Comparison of ENCODE assay signal across 2 cellular contexts in genomic region chr12:91173139-91173538, GRCh38.
TF ChIP-seq lines count a peak whose summit lies in the region.

No MANE protein-coding gene starts in this region.

TF ChIP-seq in A549, 52 proteins besides CTCF, POLR2A, EP300 and RAD21:
- TF ChIP-seq ATOH8 (CRISPR knock-in tag; IDR thresholded peaks at IDR 0.05; ENCODE audit: low read depth), result no peak
- no peak for TF ChIP-seq ZFP36 (IDR thresholded peaks at IDR 0.05; ENCODE audit: borderline replicate concordance, partially characterized antibody)
- no peak for TF ChIP-seq CEBPB (IDR thresholded peaks at IDR 0.05)
- no peak for TF ChIP-seq RNF2 (IDR thresholded peaks at IDR 0.05; ENCODE audit: borderline replicate concordance, low read depth)
- TF ChIP-seq MAZ (IDR thresholded peaks at IDR 0.05; ENCODE audit: borderline replicate concordance, low read depth, low read length), result no peak
- TF ChIP-seq PBX3 (IDR thresholded peaks at IDR 0.05), result no peak
- TF ChIP-seq HOXB5 (CRISPR knock-in tag; IDR thresholded peaks at IDR 0.05), result no peak
- no peak for TF ChIP-seq ZSCAN20 (CRISPR knock-in tag; IDR thresholded peaks at IDR 0.05)
- TF ChIP-seq ESRRA (IDR thresholded peaks at IDR 0.05; ENCODE audit: borderline replicate concordance, low read length), result no peak
- no peak for TF ChIP-seq RFX5 (IDR thresholded peaks at IDR 0.05)
- TF ChIP-seq SMC3 (IDR thresholded peaks at IDR 0.05), result no peak
- no peak for TF ChIP-seq CBX2 (IDR thresholded peaks at IDR 0.05; ENCODE audit: borderline replicate concordance, low read depth)
- TF ChIP-seq USF2 (IDR thresholded peaks at IDR 0.05), result no peak

TF ChIP-seq in WTC11, 78 proteins besides CTCF, POLR2A, EP300 and RAD21 (continued from another document):
- TF ChIP-seq FOXP4 (CRISPR knock-in tag; IDR thresholded peaks at IDR 0.05), result no peak
